ENCODE assay signal across 23 cellular contexts in the genomic region with DNA sequence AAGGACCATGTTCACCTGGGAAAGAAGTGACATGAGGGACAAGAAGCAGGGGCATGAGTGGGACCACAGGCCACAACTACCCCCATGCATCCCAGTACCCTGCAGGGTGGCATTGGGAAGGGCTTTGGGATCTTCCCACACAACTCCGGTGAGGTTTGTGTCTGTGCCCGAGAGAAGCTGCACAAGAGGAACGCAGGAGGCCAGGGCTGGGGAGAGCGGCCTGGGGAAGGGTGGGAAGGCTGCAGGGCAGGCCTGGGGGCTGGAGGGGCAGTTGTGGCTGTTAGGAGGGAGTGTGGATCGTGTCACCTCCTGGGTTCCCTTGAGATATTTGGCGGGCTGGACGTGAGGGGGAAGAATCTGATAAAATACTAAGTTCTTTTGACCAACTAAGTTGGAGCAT. TPM values are rescaled to one million over a fixed set of nuclear protein-coding genes. Genes with fewer than 3 reads are reported as not detected.
"Had no signal": no experiment of that assay in that cellular context is flagged by ENCODE, and none has a peak within 500 bp of the region (broad histone marks: within the 10 kb centered on the region; RNA-seq: fewer than 3 reads in every experiment).

No MANE protein-coding gene starts in this region.

- H3K9me3 Mint-ChIP-seq: activated CD4-positive, alpha-beta memory T cell treated with anti-CD3 and anti-CD28 coated beads, Interleukin-2, amount 10 ng/mL, durations not matched to agents 7 days and 5 days; naive thymus-derived CD4-positive, alpha-beta T cell; neural progenitor cell; stimulated activated naive CD8-positive, alpha-beta T cell treated with anti-CD3 and anti-CD28 coated beads, Interleukin-15, Interleukin-2, amounts not matched to agents 100 ng/mL and 50 ng/mL, for 24 hours had no signal

- H3K4me3 Mint-ChIP-seq: activated CD4-positive, alpha-beta memory T cell treated with anti-CD3 and anti-CD28 coated beads, Interleukin-2, amount 10 ng/mL, durations not matched to agents 7 days and 5 days; activated CD8-positive, alpha-beta memory T cell treated with anti-CD3 and anti-CD28 coated beads, Interleukin-2, amount 10 ng/mL, durations not matched to agents 7 days and 5 days; naive thymus-derived CD4-positive, alpha-beta T cell; neural progenitor cell; stimulated activated naive CD8-positive, alpha-beta T cell treated with anti-CD3 and anti-CD28 coated beads, Interleukin-15, Interleukin-2, amounts not matched to agents 100 ng/mL and 50 ng/mL, for 24 hours had no signal

- ATAC-seq: activated CD8-positive, alpha-beta memory T cell treated with anti-CD3 and anti-CD28 coated beads, Interleukin-2, amount 10 ng/mL, durations not matched to agents 7 days and 5 days; heart left ventricle; left cardiac atrium; naive thymus-derived CD4-positive, alpha-beta T cell had no signal

- H3K27ac ChIP-seq: brain microvascular endothelial cell, colonic mucosa, epithelial cell of prostate, neural progenitor cell, thyroid gland had no signal

- H3K4me1 Mint-ChIP-seq: neural progenitor cell had no signal

- H3K4me1 ChIP-seq: ascending aorta, colonic mucosa, neural progenitor cell had no signal

- H3K27me3 ChIP-seq: ascending aorta, brain microvascular endothelial cell, colonic mucosa, heart left ventricle, neural progenitor cell, thyroid gland had no signal

- H3K9ac ChIP-seq: neural progenitor cell had no signal

- H3K4me3 ChIP-seq: ascending aorta, colonic mucosa, heart left ventricle, lower lobe of right lung, neural progenitor cell, thyroid gland had no signal

- H3K36me3 ChIP-seq: ascending aorta, brain microvascular endothelial cell, colonic mucosa, heart left ventricle, lower lobe of right lung, neural progenitor cell, thyroid gland had no signal

- H3K27ac Mint-ChIP-seq: activated CD4-positive, alpha-beta memory T cell treated with anti-CD3 and anti-CD28 coated beads, Interleukin-2, amount 10 ng/mL, durations not matched to agents 7 days and 5 days; activated CD8-positive, alpha-beta memory T cell treated with anti-CD3 and anti-CD28 coated beads, Interleukin-2, amount 10 ng/mL, durations not matched to agents 7 days and 5 days; naive thymus-derived CD4-positive, alpha-beta T cell; neural progenitor cell; progenitor cell of endocrine pancreas; stimulated activated naive CD8-positive, alpha-beta T cell treated with anti-CD3 and anti-CD28 coated beads, Interleukin-15, Interleukin-2, amounts not matched to agents 100 ng/mL and 50 ng/mL, for 24 hours had no signal

- H3K9me3 ChIP-seq: ascending aorta, colonic mucosa, heart left ventricle, lower lobe of right lung, thyroid gland had no signal

- DNase-seq: activated CD4-positive, alpha-beta memory T cell treated with anti-CD3 and anti-CD28 coated beads, Interleukin-2, amount 10 ng/mL, durations not matched to agents 7 days and 5 days; activated CD4-positive, alpha-beta T cell treated with anti-CD3 and anti-CD28 coated beads for 48 hours; activated CD8-positive, alpha-beta memory T cell treated with anti-CD3 and anti-CD28 coated beads, Interleukin-2, amount 10 ng/mL, durations not matched to agents 7 days and 5 days; activated effector memory CD4-positive, alpha-beta T cell treated with anti-CD3 and anti-CD28 coated beads, Interleukin-2, amount 50 U/mL, for 16 hours; activated naive CD4-positive, alpha-beta T cell treated with anti-CD3 and anti-CD28 coated beads, Interleukin-2, amount 50 U/mL, for 16 hours; activated T-cell treated with anti-CD3 and anti-CD28 coated beads for 4 hours; brain microvascular endothelial cell; colonic mucosa; heart left ventricle; left cardiac atrium; lower lobe of right lung; naive thymus-derived CD4-positive, alpha-beta T cell; retina; stimulated activated CD4-positive, alpha-beta T cell treated with anti-CD3 and anti-CD28 coated beads, Interleukin-12 subunit alpha, Interleukin-12 subunit beta, amount 100 ng/mL, for 4 hours; stimulated activated CD4-positive, alpha-beta T cell treated with anti-CD3 and anti-CD28 coated beads, Interleukin-1b, Interleukin-23, amount 100 ng/mL, for 48 hours; substantia nigra had no signal

- H3K36me3 Mint-ChIP-seq: activated CD8-positive, alpha-beta memory T cell treated with anti-CD3 and anti-CD28 coated beads, Interleukin-2, amount 10 ng/mL, durations not matched to agents 7 days and 5 days; neural progenitor cell had no signal

- H3K27me3 Mint-ChIP-seq: activated CD4-positive, alpha-beta memory T cell treated with anti-CD3 and anti-CD28 coated beads, Interleukin-2, amount 10 ng/mL, durations not matched to agents 7 days and 5 days; activated CD8-positive, alpha-beta memory T cell treated with anti-CD3 and anti-CD28 coated beads, Interleukin-2, amount 10 ng/mL, durations not matched to agents 7 days and 5 days; naive thymus-derived CD4-positive, alpha-beta T cell; progenitor cell of endocrine pancreas; stimulated activated naive CD8-positive, alpha-beta T cell treated with anti-CD3 and anti-CD28 coated beads, Interleukin-15, Interleukin-2, amounts not matched to agents 100 ng/mL and 50 ng/mL, for 24 hours had no signal

RNA-seq across cellular contexts. Expression of gene RARRES1, which starts 44.3 kb away (rescaled TPM):
- total RNA-seq: activated CD4-positive, alpha-beta memory T cell treated with anti-CD3 and anti-CD28 coated beads, Interleukin-2, amount 10 ng/mL, durations not matched to agents 7 days and 5 days; activated CD8-positive, alpha-beta memory T cell treated with anti-CD3 and anti-CD28 coated beads, Interleukin-2, amount 10 ng/mL, durations not matched to agents 7 days and 5 days; naive thymus-derived CD4-positive, alpha-beta T cell; T-helper 2 cell treated with Interferon-gamma antibody and Interleukin-4, amounts not matched to agents 100 ng/mL and 5 ng/mL, for 36 hours had no signal
- polyA plus RNA-seq: naive thymus-derived CD4-positive, alpha-beta T cell had no signal
